22 cellular contexts compared by ENCODE assay signal in the genomic region with DNA sequence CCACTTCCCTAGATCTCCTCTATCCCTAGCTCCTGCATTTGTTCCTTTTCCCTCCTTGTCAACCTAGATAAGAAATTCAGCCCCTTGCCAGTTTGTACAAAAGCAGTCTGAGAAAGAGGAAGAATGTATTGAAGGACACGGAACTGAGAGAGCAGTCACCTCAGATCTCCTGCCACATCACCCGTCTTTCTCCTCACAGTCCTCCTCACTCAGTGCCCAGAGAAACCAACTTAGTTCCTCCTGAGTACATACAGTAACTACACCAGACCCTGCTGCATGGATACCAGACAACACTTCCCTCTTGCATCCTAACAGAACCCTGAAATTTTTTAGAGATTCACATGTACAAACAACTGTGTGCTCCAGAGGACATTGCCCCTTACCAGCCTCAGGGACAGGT.
"Had no signal": no experiment of that assay in that cellular context is flagged by ENCODE, and none has a peak within 500 bp of the region (broad histone marks: within the 10 kb centered on the region; RNA-seq: fewer than 3 reads in every experiment).

No MANE protein-coding gene starts in this region.

- H3K79me2 ChIP-seq: hepatocyte had no signal

- H3K4me2 ChIP-seq: hepatocyte, neural progenitor cell, smooth muscle cell had no signal

- H3K27ac ChIP-seq: esophagus squamous epithelium, gastroesophageal sphincter, hepatocyte, left ventricle myocardium inferior, lower lobe of right lung, neural progenitor cell, pancreas, suprapubic skin, thyroid gland, upper lobe of left lung, uterus had no signal

- H3K4me1 ChIP-seq: esophagus squamous epithelium, gastroesophageal sphincter, left ventricle myocardium inferior, lower lobe of right lung, neural progenitor cell, pancreas, suprapubic skin, thyroid gland, upper lobe of left lung, uterus had no signal

- H3K9ac ChIP-seq: neural progenitor cell had no signal

- H3K36me3 ChIP-seq: esophagus squamous epithelium, gastroesophageal sphincter, left ventricle myocardium inferior, lower lobe of right lung, neural progenitor cell, pancreas, suprapubic skin, thyroid gland, upper lobe of left lung, uterus had no signal

- DNase-seq: dermis blood vessel endothelial cell; esophagus squamous epithelium; foreskin fibroblast; kidney; left cardiac atrium; left ventricle myocardium inferior; lower lobe of right lung; midbrain; occipital lobe; pancreas; right cardiac atrium; stimulated activated CD4-positive, alpha-beta T cell treated with anti-CD3 and anti-CD28 coated beads, Interleukin-2, amount 100 ng/mL, for 48 hours; stimulated activated naive CD8-positive, alpha-beta T cell treated with anti-CD3 and anti-CD28 coated beads, Interleukin-15, Interleukin-2, amounts not matched to agents 100 U/mL and 50 U/mL, for 24 hours; thyroid gland; upper lobe of left lung; uterus had no signal

- ATAC-seq: gastroesophageal sphincter; left cardiac atrium; lower lobe of right lung; natural killer cell treated with Interleukin-12 subunit alpha and Interleukin-12 subunit beta and Interleukin-15 and Interleukin-18, amount 100 ng/mL, for 72 hours; pancreas; right cardiac atrium; stimulated activated naive CD8-positive, alpha-beta T cell treated with anti-CD3 and anti-CD28 coated beads, Interleukin-15, Interleukin-2, amounts not matched to agents 100 U/mL and 50 U/mL, for 24 hours had no signal

- H3K9me3 ChIP-seq: esophagus squamous epithelium, lower lobe of right lung, pancreas, suprapubic skin, thyroid gland, upper lobe of left lung, uterus had no signal

- H3K27me3 ChIP-seq: esophagus squamous epithelium, gastroesophageal sphincter, hepatocyte, neural progenitor cell, pancreas, suprapubic skin, thyroid gland, upper lobe of left lung, uterus had no signal

- H3K4me3 ChIP-seq: esophagus squamous epithelium, gastroesophageal sphincter, hepatocyte, left ventricle myocardium inferior, lower lobe of right lung, neural progenitor cell, pancreas, smooth muscle cell, suprapubic skin, thyroid gland, upper lobe of left lung, uterus had no signal
